8 cellular contexts compared by ENCODE assay signal in the genomic region with DNA sequence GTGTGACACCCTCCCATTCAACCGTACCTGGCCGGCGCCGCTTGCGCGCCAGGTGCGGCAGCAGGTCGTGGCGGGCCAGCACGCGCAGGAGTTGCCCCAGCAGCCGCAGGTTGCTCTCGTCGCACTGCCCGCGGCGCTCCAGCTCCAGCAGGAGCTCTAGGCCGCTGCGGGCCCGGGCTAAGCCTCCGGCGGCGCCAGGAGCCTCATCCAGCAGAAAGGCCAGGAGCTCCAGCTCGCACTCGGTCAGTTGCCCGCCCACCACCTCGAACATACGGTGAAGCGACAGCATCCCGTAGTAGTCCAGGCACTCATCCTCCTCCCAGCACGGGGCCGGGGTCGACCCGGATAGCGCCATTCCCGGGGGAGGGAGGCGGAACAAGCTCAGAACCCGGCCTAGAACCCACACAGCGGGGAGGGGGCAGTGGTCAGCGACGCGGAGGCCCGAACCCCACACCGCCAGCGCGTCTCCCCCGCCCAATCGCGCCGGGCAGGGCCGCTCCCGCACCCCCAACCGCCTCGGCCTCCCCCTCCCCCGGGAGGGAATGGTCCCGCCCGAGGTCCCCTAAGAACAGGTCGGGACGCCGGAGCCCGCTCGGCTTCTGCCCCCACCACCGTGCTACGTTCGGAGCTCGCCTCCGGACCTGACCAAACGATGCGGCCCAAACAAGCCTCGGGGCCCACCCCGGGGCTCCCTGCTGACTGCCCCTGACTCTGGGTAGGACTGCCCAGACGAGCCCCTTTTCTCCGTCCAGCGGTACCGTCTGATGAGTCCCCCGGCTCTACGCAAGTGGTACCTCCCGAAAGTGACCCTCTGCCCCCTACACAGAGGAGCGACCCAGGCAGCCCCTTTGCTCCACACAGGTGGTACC. TPM values are rescaled to one million over a fixed set of nuclear protein-coding genes. Genes with fewer than 3 reads are reported as not detected.
DNase-seq lines count a peak whose midpoint lies in the region; ATAC-seq and TF ChIP-seq lines count a peak whose summit lies in the region.

No MANE protein-coding gene starts in this region.

- TF ChIP-seq RAD21 in IMR-90 (IDR thresholded peaks at IDR 0.05; ENCODE audit: low read length), result no peak

- H3K56ac ChIP-seq in IMR-90 (ENCODE audit: extremely low read depth, insufficient read depth, low read length), result no peak overlapping the region; the same call in 1 of the 2 replicates

- H2BK120ac ChIP-seq in IMR-90 (ENCODE audit: low read depth, low read length), result peak overlapping the region; percentile 36; the same call in 1 of the 2 replicates

- peak overlapping the region; percentile 21; the same call in 1 of the 2 replicates for H3K18ac ChIP-seq in IMR-90 (ENCODE audit: low read depth, low read length)

- H3K27ac ChIP-seq in ACC112 (ENCODE audit: low read depth, low read length) (peak overlapping the region; percentile 14; the same call in 1 of the 2 replicates), IMR-90 (ENCODE audit: insufficient read depth, low read length) (peak overlapping the region; percentile 8), thymus (ENCODE audit: low read depth) (peak overlapping the region; percentile 84)

- H4K20me1 ChIP-seq in IMR-90 (ENCODE audit: insufficient read depth, low read length), result peaks cover 5% of the 10 kb centered on the region

- peak overlapping the region; percentile 34 for H4K91ac ChIP-seq in IMR-90 (ENCODE audit: insufficient read depth, low read depth, low read length)

- no peak overlapping the region for H2BK15ac ChIP-seq in IMR-90 (ENCODE audit: low read depth, low read length)

- H2BK20ac ChIP-seq in IMR-90 (ENCODE audit: low read depth, low read length), result no peak overlapping the region

- intact Hi-C loops in IMR-90 (cut with micrococcal nuclease), result no loop called here
- intact Hi-C loops in mucosa of descending colon (cut with DNase I, micrococcal nuclease), result no loop called here

- H3K9me1 ChIP-seq in IMR-90 (ENCODE audit: insufficient read depth, low read length), result peaks cover 7% of the 10 kb centered on the region; the same call in 1 of the 2 replicates

- ATAC-seq in GM19023 (IDR thresholded peaks at IDR 0.05; ENCODE audit: unreplicated experiment), result peak; percentile 2
- peak; percentile 22 for ATAC-seq in IMR-90 (ENCODE audit: low read depth)
- ATAC-seq in mucosa of descending colon, result peak; percentile 27

- H3K23ac ChIP-seq in IMR-90 (ENCODE audit: low read depth, low read length), result peak overlapping the region; percentile 79

- H3K79me1 ChIP-seq in IMR-90 (ENCODE audit: low read depth in 1 of 2, low read length in 2 of 2), result peaks cover 34 to 83% of the 10 kb centered on the region in 2 experiments

- POLR2A ChIA-PET in IMR-90 (lab: Charles Lee; ENCODE audit: unreplicated experiment), result no interaction called here

- peak overlapping the region; percentile 15 for H2BK5ac ChIP-seq in IMR-90 (ENCODE audit: low read depth, low read length, poor library complexity, severe bottlenecking)

- H3K36me3 ChIP-seq in ACC112 (ENCODE audit: insufficient read depth, low read length) (no peaks in the 10 kb centered on the region), IMR-90 (ENCODE audit: control insufficient read depth, insufficient read depth, low read length) (peaks cover 4% of the 10 kb centered on the region), mucosa of descending colon (ENCODE audit: low read depth) (no peaks in the 10 kb centered on the region), thymus (ENCODE audit: control insufficient read depth, insufficient read depth) (peaks cover 35% of the 10 kb centered on the region)

- H3K4me3 ChIP-seq in ACC112 (ENCODE audit: low read depth, low read length) (peak overlapping the region; percentile 85), IMR-90 (ENCODE audit: insufficient read depth, low read depth, low read length) (peak overlapping the region; percentile 77), epithelial cell of esophagus (ENCODE audit: low read length) (peak overlapping the region; percentile 93), mucosa of descending colon (peak overlapping the region; percentile 76), thymus (ENCODE audit: low read length) (peak overlapping the region; percentile 79)

- peaks cover 17% of the 10 kb centered on the region for H3K4me1 ChIP-seq in ACC112 (ENCODE audit: control insufficient read depth, insufficient read depth, low read length, unreplicated experiment)
- H3K4me1 ChIP-seq in IMR-90 (ENCODE audit: control insufficient read depth, insufficient read depth, low read length), result peaks cover 11% of the 10 kb centered on the region
- peaks cover 34% of the 10 kb centered on the region for H3K4me1 ChIP-seq in mucosa of descending colon (ENCODE audit: low read depth)
- H3K4me1 ChIP-seq in thymus (ENCODE audit: control insufficient read depth, insufficient read depth, low read length), result peaks cover 37% of the 10 kb centered on the region

- WGBS in IMR-90 (ENCODE audit: extremely low coverage in 2 of 2, insufficient read length in 1 of 2), 2 experiments, result 3% methylated on average over 43 of the region's 79 CpGs; no CpG with 5 or more reads in 1 of the 2 experiments
- WGBS in thymus, result under 1% methylated on average over 79 of the region's 79 CpGs

- peak overlapping the region; percentile 67 for H3K4me2 ChIP-seq in IMR-90 (ENCODE audit: low read depth, low read length)

- peak; percentile 16 for DNase-seq in IMR-90
- DNase-seq in activated CD4-positive, alpha-beta T cell treated with anti-CD3 and anti-CD28 coated beads for 48 hours, result peak; percentile 48
- peak; percentile 48 for DNase-seq in epithelial cell of esophagus (ENCODE audit: low read depth)
- DNase-seq in mucosa of descending colon, result peak; percentile 53 to 75 (median 72)
- no peak for DNase-seq in KG1 (lab: John Stamatoyannopoulos, UW)

- peak overlapping the region; percentile 74 for H3K9ac ChIP-seq in IMR-90 (ENCODE audit: low read depth, low read length)

- TF ChIP-seq POLR2A in IMR-90 (IDR thresholded peaks at IDR 0.05; ENCODE audit: low read depth, low read length), result peak; percentile 13; the same call in 1 of the 2 replicates

- no peaks in the 10 kb centered on the region for H3K9me3 ChIP-seq in IMR-90 (ENCODE audit: control insufficient read depth, insufficient read depth, low read length)
- H3K9me3 ChIP-seq in mucosa of descending colon, result no peaks in the 10 kb centered on the region
- H3K9me3 ChIP-seq in thymus (ENCODE audit: control insufficient read depth), result no peaks in the 10 kb centered on the region

- peak overlapping the region; percentile 59; the same call in 1 of the 2 replicates for H4K5ac ChIP-seq in IMR-90 (ENCODE audit: low read depth, low read length)

- no TSS peak for BruUV-seq in IMR-90 (replicated peaks; lab: Mats Ljungman, UMichigan)

- peak overlapping the region; percentile 13 for H2AK9ac ChIP-seq in IMR-90 (replicated peaks; ENCODE audit: low read depth, low read length, poor library complexity)

- in situ Hi-C loops in IMR-90 (cut with MboI; ENCODE audit: low sequenced_read_pairs), result no loop called here

- CTCF ChIA-PET in IMR-90 (lab: Yijun Ruan, JAX), result no interaction called here

- H3K4ac ChIP-seq in IMR-90 (ENCODE audit: low read depth, low read length), result peak overlapping the region; percentile 72

- H3K79me2 ChIP-seq in ACC112 (ENCODE audit: control insufficient read depth, insufficient read depth, low read length, unreplicated experiment), result peaks cover 38% of the 10 kb centered on the region

- peak overlapping the region; percentile 16 to 85 for H4K8ac ChIP-seq in IMR-90 (ENCODE audit: low read depth in 2 of 2, low read length in 2 of 2)

- H2AK5ac ChIP-seq in IMR-90 (ENCODE audit: low read depth, low read length), result peak overlapping the region; percentile 83; the same call in 1 of the 2 replicates

- H3K14ac ChIP-seq in IMR-90 (replicated peaks; ENCODE audit: low read depth, low read length), result peak overlapping the region; percentile 79

- TF ChIP-seq CTCF in IMR-90 (conservative IDR thresholded peaks at IDR 0.05; ENCODE audit: low read depth, low read length) (no peak), epithelial cell of esophagus (IDR thresholded peaks at IDR 0.05; ENCODE audit: insufficient read depth, low read depth, low read length, missing control alignments) (no peak), mucosa of descending colon (IDR thresholded peaks at IDR 0.05) (no peak)

- H2AFZ ChIP-seq in ACC112 (ENCODE audit: low read length, unreplicated experiment), result peak overlapping the region; percentile 68
- peak overlapping the region; percentile 67 for H2AFZ ChIP-seq in IMR-90 (replicated peaks; ENCODE audit: low read length, poor library complexity)

- H3K27me3 ChIP-seq in ACC112 (ENCODE audit: insufficient read depth, low read length), result no peaks in the 10 kb centered on the region
- no peaks in the 10 kb centered on the region for H3K27me3 ChIP-seq in IMR-90 (ENCODE audit: control insufficient read depth, insufficient read depth, low read length)
- H3K27me3 ChIP-seq in thymus (ENCODE audit: control insufficient read depth, insufficient read depth), result no peaks in the 10 kb centered on the region

- dilution Hi-C loops in IMR-90 (cut with HindIII; ENCODE audit: low sequenced_read_pairs, unreplicated experiment), result no loop called here

RNA-seq across cellular contexts. Expression of gene DEDD2, which starts 0.6 kb away (rescaled TPM):
- total RNA-seq in IMR-90 (2012; rRNA removed) (8.1 and 8.2 TPM in 2 replicates), mucosa of descending colon (10 to 100 TPM; 28.0 to 40.1 (median 35.7) TPM)
- polyA plus RNA-seq in IMR-90 (2012; rRNA removed) (21.0 and 26.1 TPM in 2 replicates), thymus (36.9 TPM)
- polyA plus RNA-seq in IMR-90 (2012; cell fraction: cytosol; rRNA removed), result 28.9 and 45.6 TPM in 2 replicates
- polyA plus RNA-seq in IMR-90 (2012; cell fraction: nucleus; rRNA removed; ENCODE audit: low replicate concordance), result 21.5 and 40.6 TPM in 2 replicates

RNA-seq across cellular contexts. Expression of gene ZNF526, which starts 3.2 kb away (rescaled TPM):
- total RNA-seq in IMR-90 (2012; rRNA removed) (13.6 and 14.2 TPM in 2 replicates), mucosa of descending colon (10 to 100 TPM in 2 of 3 donors, 1 to 10 TPM in 1; 9.9 to 13.4 (median 10.4) TPM)
- polyA plus RNA-seq in IMR-90 (2012; rRNA removed) (6.8 and 7.3 TPM in 2 replicates), thymus (3.6 TPM)
- 3.2 and 6.0 TPM in 2 replicates for polyA plus RNA-seq in IMR-90 (2012; cell fraction: cytosol; rRNA removed)
- 5.4 and 9.9 TPM in 2 replicates for polyA plus RNA-seq in IMR-90 (2012; cell fraction: nucleus; rRNA removed; ENCODE audit: low replicate concordance)

RNA-seq across cellular contexts. Expression of gene GSK3A, which starts 25.5 kb away (rescaled TPM):
- 6.9 and 8.1 TPM in 2 replicates for total RNA-seq in IMR-90 (2012; rRNA removed)
- polyA plus RNA-seq in IMR-90 (2012; rRNA removed), result 41.4 and 43.3 TPM in 2 replicates
- 24.3 and 37.8 TPM in 2 replicates for polyA plus RNA-seq in IMR-90 (2012; cell fraction: cytosol; rRNA removed)
- polyA plus RNA-seq in IMR-90 (2012; cell fraction: nucleus; rRNA removed; ENCODE audit: low replicate concordance), result 37.0 and 39.0 TPM in 2 replicates
- total RNA-seq in mucosa of descending colon, result 10 to 100 TPM; 41.8 to 52.0 (median 46.9) TPM
- 31.4 TPM for polyA plus RNA-seq in thymus

RNA-seq across cellular contexts. Expression of gene ERF, which starts 38.0 kb away (rescaled TPM):
- total RNA-seq in IMR-90 (2012; rRNA removed) (5.2 and 6.1 TPM in 2 replicates), mucosa of descending colon (10 to 100 TPM; 35.7 to 75.2 (median 42.0) TPM)
- polyA plus RNA-seq in IMR-90 (2012; rRNA removed) (32.4 and 50.9 TPM in 2 replicates), thymus (53.7 TPM)
- polyA plus RNA-seq in IMR-90 (2012; cell fraction: cytosol; rRNA removed), result 21.0 and 43.3 TPM in 2 replicates
- polyA plus RNA-seq in IMR-90 (2012; cell fraction: nucleus; rRNA removed; ENCODE audit: low replicate concordance), result 185 and 200 TPM in 2 replicates

RNA-seq across cellular contexts. Expression of gene CIC, which starts 52.2 kb away (rescaled TPM):
- total RNA-seq in IMR-90 (2012; rRNA removed) (1.8 and 2.5 TPM in 2 replicates), mucosa of descending colon (10 to 100 TPM; 47.3 to 78.0 (median 50.0) TPM)
- polyA plus RNA-seq in IMR-90 (2012; rRNA removed) (23.2 and 27.3 TPM in 2 replicates), thymus (52.2 TPM)
- polyA plus RNA-seq in IMR-90 (2012; cell fraction: cytosol; rRNA removed), result 20.0 and 22.5 TPM in 2 replicates
- polyA plus RNA-seq in IMR-90 (2012; cell fraction: nucleus; rRNA removed; ENCODE audit: low replicate concordance), result 50.1 and 139 TPM in 2 replicates

Comparison
In these comparisons a context has a peak if more than half of its experiments do, and no peak if none do; other contexts are left out.
1. H3K27ac ChIP-seq: peak in every context shown above with its lines; median percentile 84 in thymus; 14 in ACC112; 8 in IMR-90.